In genomic region chr1:21232044-21232443, GRCh38 we compare ENCODE assay signal across 1 cellular context.
A peak's percentile ranks its signal among the peaks of the same experiment; 100 is the strongest.
TF ChIP-seq lines count a peak whose summit lies in the region.

No MANE protein-coding gene starts in this region.

TF ChIP-seq in HepG2, 621 proteins besides CTCF, POLR2A, EP300 and RAD21 (continued from another document):
- no peak for TF ChIP-seq AHDC1 (CRISPR knock-in tag; IDR thresholded peaks at IDR 0.05; ENCODE audit: borderline replicate concordance)
- TF ChIP-seq KAT2B (IDR thresholded peaks at IDR 0.05; ENCODE audit: borderline replicate concordance, low read depth, low read length), result no peak
- TF ChIP-seq HNF4A (CRISPR knock-in tag; IDR thresholded peaks at IDR 0.05), result 0 out of 2 replicates have a peak, but pooled peaks have one; percentile 25
TF ChIP-seq in HepG2: peak in this region for 6.
